In the genomic region with DNA sequence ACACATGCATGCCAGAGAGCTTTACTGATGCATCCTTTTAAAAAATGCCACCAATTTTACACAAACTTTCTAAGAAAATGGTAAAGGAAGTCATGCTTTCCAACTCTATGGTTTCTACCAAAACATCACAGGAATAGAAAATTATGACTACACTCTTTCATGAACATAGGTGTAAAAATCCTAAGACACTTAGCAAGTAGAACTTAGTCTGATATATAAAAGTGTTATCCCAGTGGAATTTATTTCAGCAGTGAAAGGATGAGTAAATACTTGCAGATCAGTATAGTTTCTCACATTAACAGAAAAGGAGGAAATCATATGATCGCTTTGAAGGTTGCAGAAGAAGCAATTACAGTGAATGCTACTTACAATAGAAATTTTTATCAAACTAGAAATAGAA, we compare ENCODE assay signal across 22 cellular contexts. TPM values are rescaled to one million over a fixed set of nuclear protein-coding genes. Genes with fewer than 3 reads are reported as not detected.
DNase-seq lines count a peak whose midpoint lies in the region; ATAC-seq, FAIRE-seq and TF ChIP-seq lines count a peak whose summit lies in the region.
"Had no signal": no experiment of that assay in that cellular context is flagged by ENCODE, and none has a peak within 500 bp of the region (broad histone marks: within the 10 kb centered on the region; RNA-seq: fewer than 3 reads in every experiment).

No MANE protein-coding gene starts in this region.

- peaks cover 95% of the 10 kb centered on the region for H3K4me1 ChIP-seq in DOHH2 (ENCODE audit: control insufficient read depth, low read length)
- no peaks in the 10 kb centered on the region for H3K4me1 ChIP-seq in GM12878 (ENCODE audit: control insufficient read depth, insufficient read depth, low read length)
- H3K4me1 ChIP-seq: BLaER1 had no signal

- H3K79me2 ChIP-seq in DOHH2 (ENCODE audit: control insufficient read depth, low read length) (peaks cover 89% of the 10 kb centered on the region), GM12878 (ENCODE audit: control insufficient read depth, insufficient read depth, low read length) (no peaks in the 10 kb centered on the region)

- H3K27me3 ChIP-seq in DOHH2 (ENCODE audit: control insufficient read depth, low read length) = no peaks in the 10 kb centered on the region
- H3K27me3 ChIP-seq in GM12878 (replicated peaks in 1 of 2; ENCODE audit: control insufficient read depth in 2 of 2, insufficient read depth in 2 of 2, low read length in 1 of 2) = no peaks in the 10 kb centered on the region
- H3K27me3 ChIP-seq: BLaER1 had no signal

- peak overlapping the region; percentile 43 for H3K4me2 ChIP-seq in DOHH2 (ENCODE audit: low read length)
- no peak overlapping the region for H3K4me2 ChIP-seq in GM12878 (ENCODE audit: control insufficient read depth, insufficient read depth)
- H3K4me2 ChIP-seq: BLaER1 had no signal

- H3K9me2 ChIP-seq in DOHH2 (replicated peaks; ENCODE audit: control insufficient read depth, low read length) = no peaks in the 10 kb centered on the region

- H3K4me3 ChIP-seq in DOHH2 (ENCODE audit: low read length) (0 out of 2 replicates have a peak overlapping the region, but pooled peaks have one; percentile 18), GM12878 (no peak overlapping the region)
- H3K4me3 ChIP-seq: BLaER1, K562 had no signal

- TF ChIP-seq POLR2A in GM12878 (IDR thresholded peaks at IDR 0.05; ENCODE audit: low read depth, low read length) = no peak

- H3K36me3 ChIP-seq in DOHH2 (ENCODE audit: control insufficient read depth, low read length) = peaks cover 32% of the 10 kb centered on the region
- H3K36me3 ChIP-seq in GM12878 (ENCODE audit: control insufficient read depth in 2 of 2, insufficient read depth in 2 of 2, low read length in 1 of 2) = no peaks in the 10 kb centered on the region
- H3K36me3 ChIP-seq: BLaER1 had no signal

- no peak for TF ChIP-seq RAD21 in GM12878 (IDR thresholded peaks at IDR 0.05; ENCODE audit: insufficient read depth, low read depth, low read length)

- 59% methylated on average over 1 of the region's 1 CpG for WGBS in GM12878 (ENCODE audit: insufficient coverage, insufficient replicate concordance, low lambda C conversion rate, missing lambda C conversion rate)

- no TSS peak for BruUV-seq in GM12878 (replicated peaks; lab: Mats Ljungman, UMichigan)

- H3K4me1 Mint-ChIP-seq in activated CD4-positive, alpha-beta T cell treated with anti-CD3 and anti-CD28 coated beads for 36 hours = peaks cover 19% of the 10 kb centered on the region
- peaks cover 27% of the 10 kb centered on the region for H3K4me1 Mint-ChIP-seq in activated CD8-positive, alpha-beta T cell treated with anti-CD3 and anti-CD28 coated beads for 36 hours (ENCODE audit: low read depth)

- CTCF ChIA-PET in activated CD4-positive, alpha-beta T cell treated with anti-CD3 and anti-CD28 coated beads for 36 hours (lab: Charles Lee) = interaction anchor here (1.6 kb wide), 1 partner anchor 31 kb away, joined by 4 read pairs; no protein-coding TSS in a partner anchor
- CTCF ChIA-PET in activated CD8-positive, alpha-beta T cell treated with anti-CD3 and anti-CD28 coated beads for 36 hours (lab: Charles Lee) = no interaction called here
- CTCF ChIA-PET in GM12878 (lab: Yijun Ruan, JAX) = interaction anchor here (1.3 kb wide), 1 partner anchor 13 kb away, joined by 3 read pairs; no protein-coding TSS in a partner anchor

- RAD21 ChIA-PET in GM12878 (lab: Charles Lee; ENCODE audit: unreplicated experiment) = interaction anchor here (1.0 to 1.7 kb wide), 5 partner anchors 12 to 45 kb away, joined by 3 to 4 read pairs (median 4); no protein-coding TSS in a partner anchor

- DNase-seq in activated CD4-positive, alpha-beta T cell treated with anti-CD3 and anti-CD28 coated beads for 36 hours = no peak
- DNase-seq in activated CD4-positive, alpha-beta T cell treated with anti-CD3 and anti-CD28 coated beads for 48 hours = no peak
- no peak for DNase-seq in activated CD8-positive, alpha-beta T cell treated with anti-CD3 and anti-CD28 coated beads for 36 hours
- DNase-seq in GM12878 (ENCODE audit: low read depth, low spot score) (no peak), NCI-H345 (lab: John Stamatoyannopoulos, UW) (no peak), cerebellar nuclear complex (lab: John Stamatoyannopoulos, UW) (no peak)
- DNase-seq: Calu3; CD4-positive, alpha-beta memory T cell; EL; MV-4-11; NCI-H187; NCI-H2107; NCI-H2227 treated with DMSO at 0.1 percent for 48 hours; NCI-H524; NCI-H82; PC-3 had no signal

- H3K4me3 Mint-ChIP-seq in activated CD4-positive, alpha-beta T cell treated with anti-CD3 and anti-CD28 coated beads for 36 hours = no peak overlapping the region
- H3K4me3 Mint-ChIP-seq in activated CD8-positive, alpha-beta T cell treated with anti-CD3 and anti-CD28 coated beads for 36 hours = no peak overlapping the region
- H3K4me3 Mint-ChIP-seq: CD4-positive, alpha-beta memory T cell had no signal

- in situ Hi-C loops in GM12878 (cut with MboI) = no loop called here

- peaks cover 2% of the 10 kb centered on the region for H3K9me3 Mint-ChIP-seq in activated CD4-positive, alpha-beta T cell treated with anti-CD3 and anti-CD28 coated beads for 36 hours (ENCODE audit: low read depth)
- H3K9me3 Mint-ChIP-seq in activated CD8-positive, alpha-beta T cell treated with anti-CD3 and anti-CD28 coated beads for 36 hours = peaks cover 1% of the 10 kb centered on the region

- no peak for FAIRE-seq in GM12878 (lab: Jason Lieb, UNC)
- FAIRE-seq: GM12891, K562 had no signal

- H3K9ac ChIP-seq in GM12878 (ENCODE audit: control insufficient read depth, insufficient read depth, low read length) = no peak overlapping the region
- H3K9ac ChIP-seq: BLaER1 had no signal

- no peaks in the 10 kb centered on the region for H3K36me3 Mint-ChIP-seq in activated CD4-positive, alpha-beta T cell treated with anti-CD3 and anti-CD28 coated beads for 36 hours (ENCODE audit: low read depth)
- H3K36me3 Mint-ChIP-seq in activated CD8-positive, alpha-beta T cell treated with anti-CD3 and anti-CD28 coated beads for 36 hours (ENCODE audit: low read depth) = peaks cover 9% of the 10 kb centered on the region

- no peak overlapping the region for H2AFZ ChIP-seq in GM12878 (ENCODE audit: control insufficient read depth, low read depth, low read length)

- H3K27ac Mint-ChIP-seq in activated CD4-positive, alpha-beta T cell treated with anti-CD3 and anti-CD28 coated beads for 36 hours = no peak overlapping the region
- peak overlapping the region; percentile 12 for H3K27ac Mint-ChIP-seq in activated CD8-positive, alpha-beta T cell treated with anti-CD3 and anti-CD28 coated beads for 36 hours

- TF ChIP-seq CTCF in DOHH2 (IDR thresholded peaks at IDR 0.05; ENCODE audit: low read depth, low read length, poor library complexity, severe bottlenecking) (no peak), GM12878 (IDR thresholded peaks at IDR 0.05 in 2 of 3, conservative IDR thresholded peaks at IDR 0.05 in 1 of 3; ENCODE audit: control insufficient read depth in 2 of 3, extremely low read depth in 1 of 3, insufficient read depth in 1 of 3, low read depth in 3 of 3, low read length in 3 of 3) (no peak)
- no peak for TF ChIP-seq CTCF in activated CD8-positive, alpha-beta T cell treated with anti-CD3 and anti-CD28 coated beads for 36 hours (IDR thresholded peaks at IDR 0.05)

- no peak for TF ChIP-seq EP300 in GM12878 (IDR thresholded peaks at IDR 0.05; ENCODE audit: borderline replicate concordance in 1 of 2, control insufficient read depth in 1 of 2, low read depth in 2 of 2, low read length in 2 of 2)

- POLR2A ChIA-PET in activated CD4-positive, alpha-beta T cell treated with anti-CD3 and anti-CD28 coated beads for 36 hours (lab: Charles Lee) = no interaction called here
- POLR2A ChIA-PET in activated CD8-positive, alpha-beta T cell treated with anti-CD3 and anti-CD28 coated beads for 36 hours (lab: Charles Lee) = no interaction called here
- POLR2A ChIA-PET in GM12878 (lab: Charles Lee) = interaction anchor here (0.9 to 1.2 kb wide), 2 partner anchors 12 to 35 kb away, joined by 3 read pairs; no protein-coding TSS in a partner anchor

- intact Hi-C loops in activated CD4-positive, alpha-beta T cell treated with anti-CD3 and anti-CD28 coated beads for 36 hours (cut with DNase I, micrococcal nuclease) = loop anchor here (5.0 kb wide), 2 partner anchors 33 to 48 kb away; no protein-coding TSS in a partner anchor
- intact Hi-C loops in activated CD8-positive, alpha-beta T cell treated with anti-CD3 and anti-CD28 coated beads for 36 hours (cut with micrococcal nuclease) = no loop called here
- intact Hi-C loops in GM12878 (cut with micrococcal nuclease; ENCODE audit: unreplicated experiment) = no loop called here

- H3F3A ChIP-seq in DOHH2 (ENCODE audit: control insufficient read depth, insufficient read depth) = peaks cover 19% of the 10 kb centered on the region

- no peak overlapping the region for H3K27ac ChIP-seq in DOHH2 (ENCODE audit: low read depth, low read length)
- H3K27ac ChIP-seq in GM12878 (ENCODE audit: control insufficient read depth, insufficient read depth) = no peak overlapping the region
- H3K27ac ChIP-seq: BLaER1, RWPE1 had no signal

- H3K9me3 ChIP-seq in DOHH2 (ENCODE audit: control insufficient read depth, insufficient read depth, low read length) (no peaks in the 10 kb centered on the region), GM12878 (replicated peaks; ENCODE audit: control insufficient read depth, insufficient read depth, low read length) (no peaks in the 10 kb centered on the region; the same call in 2 of the 3 replicates)

- H4K20me1 ChIP-seq in DOHH2 (ENCODE audit: control insufficient read depth, insufficient read depth, low read depth, low read length) (no peaks in the 10 kb centered on the region), GM12878 (ENCODE audit: control insufficient read depth, insufficient read depth) (no peaks in the 10 kb centered on the region)
- H4K20me1 ChIP-seq: BLaER1 had no signal

- SMC1A ChIA-PET in GM12878 (lab: Charles Lee; ENCODE audit: uncharacterized antibody, unreplicated experiment) = interaction anchor here (1.2 to 1.8 kb wide), 5 partner anchors 11 to 1774 kb away, joined by 3 to 14 read pairs (median 4); no protein-coding TSS in a partner anchor

- H3K27me3 Mint-ChIP-seq in activated CD4-positive, alpha-beta T cell treated with anti-CD3 and anti-CD28 coated beads for 36 hours = no peaks in the 10 kb centered on the region
- H3K27me3 Mint-ChIP-seq in activated CD8-positive, alpha-beta T cell treated with anti-CD3 and anti-CD28 coated beads for 36 hours = no peaks in the 10 kb centered on the region
- H3K27me3 Mint-ChIP-seq: CD4-positive, alpha-beta memory T cell had no signal

- peak; percentile 31 for ATAC-seq in activated CD4-positive, alpha-beta T cell treated with anti-CD3 and anti-CD28 coated beads for 36 hours
- ATAC-seq in activated CD8-positive, alpha-beta T cell treated with anti-CD3 and anti-CD28 coated beads for 36 hours = peak; percentile 24
- ATAC-seq in GM12878 (peak; percentile 8; the same call in 1 of the 3 replicates), HG03280 (IDR thresholded peaks at IDR 0.05; ENCODE audit: unreplicated experiment) (no peak)
- ATAC-seq: K562, PC-3 had no signal

RNA-seq across cellular contexts. Expression of gene MCTP2, which starts 43.4 kb away (rescaled TPM):
- 10 to 100 TPM; 25.2 to 27.8 TPM for total RNA-seq in activated CD4-positive, alpha-beta T cell treated with anti-CD3 and anti-CD28 coated beads for 36 hours
- total RNA-seq in activated CD8-positive, alpha-beta T cell treated with anti-CD3 and anti-CD28 coated beads for 36 hours = 10 to 100 TPM; 16.2 to 18.3 TPM
- total RNA-seq in GM12878 (2013; cell fraction: nucleolus; rRNA removed) = 85.3 and 89.1 TPM in 2 replicates
- total RNA-seq in GM12878 (2014; rRNA removed) = 0.87 and 1.1 TPM in 2 replicates
- 0.92 and 1.0 TPM in 2 replicates for total RNA-seq in GM12878 (2014; rRNA removed; fragmentation: Illumina TruSeq; extraction: Trizol)
- total RNA-seq in GM12878 (2021) = 1.0 and 1.5 TPM in 2 replicates
- 0.68 TPM for polyA plus RNA-seq in GM12878 (2011; ENCODE audit: low read depth)
- 39.3 and 48.5 TPM in 2 replicates for polyA plus RNA-seq in GM12878 (2011; rRNA removed)
- polyA plus RNA-seq in GM12878 (2011; cell fraction: cytosol; rRNA removed) = 39.4 and 45.7 TPM in 2 replicates
- polyA plus RNA-seq in GM12878 (2011; cell fraction: nucleus; rRNA removed) = 85.2 and 124 TPM in 2 replicates
- 0.87 and 1.5 TPM in 2 replicates for polyA plus RNA-seq in GM12878 (2012)
- polyA plus RNA-seq in GM12878 (2014; fragmentation: Illumina TruSeq; extraction: Trizol) = 0.76 and 1.0 TPM in 2 replicates
- under 1 TPM; 0.24 to 0.26 TPM for polyA plus RNA-seq in GM12878 (2014; fragmentation: Nextera tagmentation; extraction: Ambion mirVana)
- 0.67 and 1.1 TPM in 2 replicates for polyA plus RNA-seq in GM12878 (2014; rRNA removed)
- under 1 TPM; 0.33 to 0.36 TPM for polyA plus RNA-seq in GM12878 (2016; fragmentation: Nextera tagmentation; extraction: Ambion mirVana)
- polyA minus RNA-seq in GM12878 (2011; rRNA and poly(A)+ RNA removed) = 107 and 119 TPM in 2 replicates
- 21.6 and 32.2 TPM in 2 replicates for polyA minus RNA-seq in GM12878 (2011; cell fraction: cytosol; rRNA and poly(A)+ RNA removed)
- polyA minus RNA-seq in GM12878 (2011; cell fraction: nucleus; rRNA and poly(A)+ RNA removed) = 87.2 and 98.2 TPM in 2 replicates
- polyA plus RNA-seq: K562 had no signal

Comparison
In these comparisons a context has a peak if more than half of its experiments do, and no peak if none do; other contexts are left out.
1. intact Hi-C loops: an anchor here in activated CD4-positive, alpha-beta T cell treated with anti-CD3 and anti-CD28 coated beads for 36 hours (5.0 kb wide); none called in activated CD8-positive, alpha-beta T cell treated with anti-CD3 and anti-CD28 coated beads for 36 hours and GM12878.